Comparison of ENCODE assay signal across 23 cellular contexts in the genomic region with DNA sequence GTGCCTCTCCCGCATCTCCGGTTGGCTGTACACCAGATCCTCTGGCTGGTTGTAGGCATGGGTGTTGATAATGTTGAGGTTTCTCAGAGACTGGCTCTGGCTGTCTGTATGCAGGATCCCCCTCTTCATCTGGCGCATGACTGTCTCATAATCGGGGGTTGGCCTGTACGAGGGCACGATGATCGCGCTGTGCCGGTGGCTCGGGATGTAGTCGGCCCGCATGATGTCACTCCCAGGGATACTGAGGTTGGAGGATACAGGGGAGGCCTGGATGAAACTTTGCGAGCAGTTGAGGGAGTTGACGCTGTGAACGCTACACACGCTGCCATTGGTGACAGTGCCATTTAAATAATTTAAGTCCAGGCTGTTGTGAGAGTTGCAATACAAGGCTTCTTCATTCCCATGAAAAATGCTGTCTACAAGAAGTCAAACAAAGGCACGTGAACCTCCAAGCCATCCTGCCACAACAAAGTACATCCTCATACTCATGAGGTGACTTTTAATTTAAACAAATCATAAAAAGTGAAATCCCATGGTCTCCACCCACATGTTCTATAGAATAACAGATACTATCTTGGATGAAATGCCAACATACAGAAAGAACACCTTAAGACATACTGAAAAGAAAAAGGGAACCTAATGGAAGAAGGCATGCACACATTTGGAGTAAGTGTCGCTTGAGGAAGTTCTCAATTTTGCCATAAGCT.
DNase-seq lines count a peak whose midpoint lies in the region; ATAC-seq and TF ChIP-seq lines count a peak whose summit lies in the region.
"Had no signal": no experiment of that assay in that cellular context is flagged by ENCODE, and none has a peak within 500 bp of the region (broad histone marks: within the 10 kb centered on the region; RNA-seq: fewer than 3 reads in every experiment).

No MANE protein-coding gene starts in this region.

- intact Hi-C loops in Right ventricle myocardium inferior (cut with DNase I), result no loop called here
- intact Hi-C loops in PC-3 (cut with micrococcal nuclease), result loop anchor here (5.0 kb wide), 2 partner anchors 63 to 83 kb away; no protein-coding TSS in a partner anchor
- intact Hi-C loops in OCI-LY7 (cut with micrococcal nuclease; ENCODE audit: unreplicated experiment), result no loop called here

- no peaks in the 10 kb centered on the region for H3K27me3 ChIP-seq in right atrium auricular region
- no peaks in the 10 kb centered on the region for H3K27me3 ChIP-seq in PC-3 (ENCODE audit: low read length)

- DNase-seq in Right ventricle myocardium inferior (ENCODE audit: missing footprints) (no peak), right atrium auricular region (ENCODE audit: low spot score) (no peak), PC-3 (no peak), endothelial cell (ENCODE audit: low spot score) (no peak), osteocyte (ENCODE audit: extremely low spot score, unreplicated experiment) (no peak), OCI-LY7 (ENCODE audit: low spot score) (no peak), GM13977 (ENCODE audit: low spot score) (no peak)
- DNase-seq: C1 segment of cervical spinal cord; CD4-positive, alpha-beta memory T cell; COR-L47; GM23248; H7; NCI-H1048; NCI-H1417; NCI-H1694; NCI-H2081; NCI-H2171; NCI-H226; NCI-H510A; NCI-H69; OCI-M1 had no signal

- TF ChIP-seq CTCF in right atrium auricular region (IDR thresholded peaks at IDR 0.05) (no peak), PC-3 (conservative IDR thresholded peaks at IDR 0.05; ENCODE audit: low read depth, low read length) (no peak), endothelial cell (IDR thresholded peaks at IDR 0.05; ENCODE audit: unreplicated experiment) (no peak), osteocyte (IDR thresholded peaks at IDR 0.05) (no peak), OCI-LY7 (conservative IDR thresholded peaks at IDR 0.05; ENCODE audit: low read length) (no peak), GM13977 (IDR thresholded peaks at IDR 0.05; ENCODE audit: extremely low read depth, insufficient read depth, missing control alignments) (no peak)

- H3K4me1 Mint-ChIP-seq in endothelial cell (ENCODE audit: unreplicated experiment) (peaks cover 2% of the 10 kb centered on the region), osteocyte (ENCODE audit: unreplicated experiment) (peaks cover 38% of the 10 kb centered on the region)
- H3K4me1 Mint-ChIP-seq: CD4-positive, alpha-beta memory T cell had no signal

- H3K9me2 ChIP-seq in PC-3 (replicated peaks; ENCODE audit: low read length), result no peaks in the 10 kb centered on the region
- H3K9me2 ChIP-seq in OCI-LY7 (ENCODE audit: insufficient read depth, low read length), result no peaks in the 10 kb centered on the region

- peak overlapping the region; percentile 76 for H3K4me3 Mint-ChIP-seq in endothelial cell (ENCODE audit: unreplicated experiment)
- H3K4me3 Mint-ChIP-seq in osteocyte (ENCODE audit: unreplicated experiment), result no peak overlapping the region
- H3K4me3 Mint-ChIP-seq: CD4-positive, alpha-beta memory T cell had no signal

- peaks cover 21% of the 10 kb centered on the region for H3K36me3 Mint-ChIP-seq in endothelial cell (ENCODE audit: low read depth, unreplicated experiment)
- H3K36me3 Mint-ChIP-seq in osteocyte (ENCODE audit: unreplicated experiment), result peaks cover 57% of the 10 kb centered on the region
- H3K36me3 Mint-ChIP-seq: CD4-positive, alpha-beta memory T cell had no signal

- no peak overlapping the region for H3K9ac ChIP-seq in PC-3 (ENCODE audit: low read length)
- H3K9ac ChIP-seq: GM23248 had no signal

- POLR2A ChIA-PET in PC-3 (lab: Charles Lee; ENCODE audit: unreplicated experiment), result no interaction called here
- POLR2A ChIA-PET in OCI-LY7 (lab: Charles Lee), result no interaction called here

- no peaks in the 10 kb centered on the region for H4K20me1 ChIP-seq in PC-3 (ENCODE audit: low read length)
- no peaks in the 10 kb centered on the region for H4K20me1 ChIP-seq in OCI-LY7 (ENCODE audit: insufficient read depth, low read length)

- H3K27me3 Mint-ChIP-seq in endothelial cell (ENCODE audit: unreplicated experiment) (no peaks in the 10 kb centered on the region), osteocyte (ENCODE audit: unreplicated experiment) (no peaks in the 10 kb centered on the region)

- H3K9me3 Mint-ChIP-seq in endothelial cell (ENCODE audit: unreplicated experiment), result no peaks in the 10 kb centered on the region
- H3K9me3 Mint-ChIP-seq in osteocyte (ENCODE audit: unreplicated experiment), result no peaks in the 10 kb centered on the region
- H3K9me3 Mint-ChIP-seq: CD4-positive, alpha-beta memory T cell had no signal

- BruUV-seq in PC-3 (replicated peaks; lab: Mats Ljungman, UMichigan), result TSS peak; percentile 15
- BruUV-seq in OCI-LY7 (replicated peaks; lab: Mats Ljungman, UMichigan), result no TSS peak

- H3K4me2 ChIP-seq in PC-3 (ENCODE audit: low read length) (no peak overlapping the region), OCI-LY7 (ENCODE audit: low read length) (no peak overlapping the region)

- H3K9me3 ChIP-seq in right atrium auricular region (no peaks in the 10 kb centered on the region), PC-3 (ENCODE audit: low read length) (no peaks in the 10 kb centered on the region), OCI-LY7 (ENCODE audit: low read length) (no peaks in the 10 kb centered on the region)

- H3K36me3 ChIP-seq in right atrium auricular region (peaks cover 21% of the 10 kb centered on the region), PC-3 (ENCODE audit: low read depth, low read length) (peaks cover 29% of the 10 kb centered on the region), OCI-LY7 (ENCODE audit: insufficient read depth, low read length) (no peaks in the 10 kb centered on the region)

- peak; percentile 23 for ATAC-seq in Right ventricle myocardium inferior
- no peak for ATAC-seq in PC-3
- ATAC-seq in HG02852 (IDR thresholded peaks at IDR 0.05; ENCODE audit: unreplicated experiment), result no peak
- ATAC-seq: HepG2 had no signal

- H3K27ac ChIP-seq in right atrium auricular region, result no peak overlapping the region
- no peak overlapping the region for H3K27ac ChIP-seq in PC-3 (ENCODE audit: low read length)
- no peak overlapping the region for H3K27ac ChIP-seq in OCI-LY7 (ENCODE audit: low read depth, low read length, poor library complexity, severe bottlenecking)
- H3K27ac ChIP-seq: GM23248 had no signal

- H3K4me1 ChIP-seq in right atrium auricular region (no peaks in the 10 kb centered on the region), PC-3 (ENCODE audit: insufficient read depth, low read length) (no peaks in the 10 kb centered on the region; the same call in 1 of the 2 replicates), OCI-LY7 (ENCODE audit: insufficient read depth, low read length, poor library complexity, severe bottlenecking) (no peaks in the 10 kb centered on the region)

- H3K27ac Mint-ChIP-seq in endothelial cell (ENCODE audit: unreplicated experiment) (no peak overlapping the region), osteocyte (ENCODE audit: unreplicated experiment) (peak overlapping the region; percentile 39)
- H3K27ac Mint-ChIP-seq: CD4-positive, alpha-beta memory T cell had no signal

- H3K79me2 ChIP-seq in PC-3 (ENCODE audit: low read length) (no peaks in the 10 kb centered on the region), OCI-LY7 (ENCODE audit: insufficient read depth, low read depth, low read length) (no peaks in the 10 kb centered on the region)

- in situ Hi-C loops in GM13977 (cut with MboI; ENCODE audit: low pct_unique_long_range_greater_than_20kb, low sequenced_read_pairs, unreplicated experiment), result no loop called here

- H2AFZ ChIP-seq in PC-3 (ENCODE audit: low read length) (no peak overlapping the region), OCI-LY7 (ENCODE audit: low read length) (no peak overlapping the region)
- H2AFZ ChIP-seq: GM23248 had no signal

- H3K4me3 ChIP-seq in right atrium auricular region (no peak overlapping the region), PC-3 (ENCODE audit: low read length) (no peak overlapping the region), OCI-LY7 (ENCODE audit: low read depth, low read length, poor library complexity, severe bottlenecking) (no peak overlapping the region)
- H3K4me3 ChIP-seq: GM23248 had no signal

- CTCF ChIA-PET in PC-3 (lab: Charles Lee), result no interaction called here
- CTCF ChIA-PET in OCI-LY7 (lab: Charles Lee; ENCODE audit: unreplicated experiment), result no interaction called here

- H3F3A ChIP-seq in PC-3 (ENCODE audit: low read length, unreplicated experiment), result no peaks in the 10 kb centered on the region
